Comparison of ENCODE assay signal across 8 cellular contexts in the genomic region with DNA sequence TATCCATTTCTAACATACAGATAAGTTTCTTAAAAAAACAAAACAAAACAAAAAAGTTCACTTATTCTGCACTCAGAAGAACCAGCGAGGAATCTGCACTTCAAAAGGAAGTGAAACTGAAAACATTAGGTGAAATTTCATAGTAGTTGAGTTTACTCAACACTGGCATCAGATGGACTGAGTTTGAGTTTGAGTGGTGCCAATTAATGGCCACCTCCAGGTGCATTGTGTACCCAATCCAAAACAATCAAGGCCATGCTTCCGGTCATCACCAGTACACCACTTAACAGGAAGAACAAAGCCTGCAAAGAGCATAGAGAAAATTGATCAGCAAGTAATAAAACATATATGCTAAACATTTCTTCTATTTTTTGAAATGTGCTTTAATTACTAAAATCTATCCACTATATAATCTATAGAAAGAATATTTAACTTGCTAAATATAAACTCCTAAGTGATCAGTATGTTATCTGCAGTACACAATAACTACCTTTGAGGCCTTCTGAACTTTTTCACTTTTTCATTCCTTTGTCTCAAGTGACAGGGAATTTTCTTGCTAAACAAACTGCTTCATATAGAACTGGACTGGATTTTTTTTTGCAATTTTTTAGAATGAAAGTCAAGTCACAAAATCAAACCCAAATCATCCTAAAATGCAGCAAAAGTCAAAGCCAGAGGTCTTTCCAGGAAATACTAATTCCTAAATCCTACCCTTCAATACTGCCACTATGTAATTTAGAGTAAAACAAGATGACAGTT. TPM values are rescaled to one million over a fixed set of nuclear protein-coding genes. Genes with fewer than 3 reads are reported as not detected.
DNase-seq lines count a peak whose midpoint lies in the region; ATAC-seq, FAIRE-seq and TF ChIP-seq lines count a peak whose summit lies in the region.

No MANE protein-coding gene starts in this region.

- intact Hi-C loops in sigmoid colon (cut with DNase I), result no loop called here

- TF ChIP-seq EP300 in sigmoid colon (IDR thresholded peaks at IDR 0.05), result no peak

- H3K27ac ChIP-seq in fibroblast of lung (ENCODE audit: insufficient read depth, low read length) (no peak overlapping the region), sigmoid colon (no peak overlapping the region)

- WGBS in sigmoid colon, 2 donors, result 64 to 77% methylated on average over 2 of the region's 2 CpGs

- H3K9ac ChIP-seq in fibroblast of lung (ENCODE audit: insufficient read depth, low read length), result no peak overlapping the region

- H3K9me3 ChIP-seq in fibroblast of lung (ENCODE audit: control insufficient read depth, insufficient read depth, low read depth, low read length) (no peaks in the 10 kb centered on the region), sigmoid colon (no peaks in the 10 kb centered on the region)

- TF ChIP-seq CTCF in fibroblast of lung (conservative IDR thresholded peaks at IDR 0.05 in 1 of 2, IDR thresholded peaks at IDR 0.05 in 1 of 2; ENCODE audit: low read depth in 1 of 2, low read length in 2 of 2) (no peak), sigmoid colon (IDR thresholded peaks at IDR 0.05) (no peak)

- H3K36me3 ChIP-seq in fibroblast of lung (ENCODE audit: control insufficient read depth, insufficient read depth, low read length), result peaks cover 24% of the 10 kb centered on the region
- H3K36me3 ChIP-seq in sigmoid colon, result peaks cover 42 to 80% (median 68%) of the 10 kb centered on the region in 4 donors

- H3K4me1 ChIP-seq in fibroblast of lung (ENCODE audit: control insufficient read depth, extremely low read depth, insufficient read depth, low read length) (peaks cover 5% of the 10 kb centered on the region), sigmoid colon (peaks cover 0 to 70% (median 40%) of the 10 kb centered on the region in 4 donors)

- FAIRE-seq in GM18507 (lab: Jason Lieb, UNC), result peak; percentile 67

- H3K4me3 ChIP-seq in fibroblast of lung (replicated peaks in 1 of 4; ENCODE audit: control extremely low read depth in 1 of 4, insufficient read depth in 1 of 4, low read depth in 3 of 4, low read length in 4 of 4) (peak overlapping the region in 1 of 4 experiments; percentile 11), sigmoid colon (no peak overlapping the region)

- peaks cover 36% of the 10 kb centered on the region for H3K79me2 ChIP-seq in fibroblast of lung (ENCODE audit: control insufficient read depth, insufficient read depth, low read length)

- no peak overlapping the region for H2AFZ ChIP-seq in fibroblast of lung (ENCODE audit: low read length)

- H3K4me2 ChIP-seq in fibroblast of lung (ENCODE audit: extremely low read depth, insufficient read depth, low read length), result peak overlapping the region; percentile 29

- H4K20me1 ChIP-seq in fibroblast of lung (ENCODE audit: control insufficient read depth, extremely low read depth, insufficient read depth, low read length), result peaks cover 20% of the 10 kb centered on the region

- DNase-seq in GM18507 (ENCODE audit: extremely low spot score, insufficient read length, low read depth) (no peak), fibroblast of lung (ENCODE audit: low read depth in 2 of 2) (peak in 1 of 2 donors; percentile 19), hepatic stellate cell (ENCODE audit: low spot score) (no peak), cerebellum (ENCODE audit: low spot score) (no peak), sigmoid colon (no peak)

- no peaks in the 10 kb centered on the region for H3K27me3 ChIP-seq in fibroblast of lung (ENCODE audit: control insufficient read depth, insufficient read depth, low read length)
- no peaks in the 10 kb centered on the region for H3K27me3 ChIP-seq in sigmoid colon

- no peak for TF ChIP-seq POLR2A in sigmoid colon (IDR thresholded peaks at IDR 0.05)

- peak; percentile 52 for ATAC-seq in GM21515 (IDR thresholded peaks at IDR 0.05; ENCODE audit: unreplicated experiment)
- peak; percentile 66 for ATAC-seq in HG03558 (IDR thresholded peaks at IDR 0.05; ENCODE audit: extremely low read depth, unreplicated experiment)
- no peak for ATAC-seq in GM19351 (IDR thresholded peaks at IDR 0.05; ENCODE audit: unreplicated experiment)

RNA-seq across cellular contexts. Expression of gene SLC38A2, which starts 11.5 kb away (rescaled TPM):
- 883 and 1,357 TPM in 2 replicates for total RNA-seq in fibroblast of lung
- polyA plus RNA-seq in fibroblast of lung, result 644 and 940 TPM in 2 replicates
- 373 and 531 TPM in 2 replicates for polyA plus RNA-seq in fibroblast of lung (2012)
- polyA minus RNA-seq in fibroblast of lung (ENCODE audit: low replicate concordance), result 337 and 510 TPM in 2 replicates
- total RNA-seq in cerebellum, result 201 TPM
- total RNA-seq in sigmoid colon, result 100 to 1,000 TPM; 234 to 299 (median 263) TPM
- polyA plus RNA-seq in sigmoid colon, result 10 to 100 TPM; 17.6 to 69.4 (median 19.2) TPM
